ENCODE assay signal across 8 cellular contexts in genomic region chr7:50449881-50450690, GRCh38. TPM values are rescaled to one million over a fixed set of nuclear protein-coding genes. Genes with fewer than 3 reads are reported as not detected.
A peak's percentile ranks its signal among the peaks of the same experiment; 100 is the strongest.
DNase-seq lines count a peak whose midpoint lies in the region; ATAC-seq, FAIRE-seq and TF ChIP-seq lines count a peak whose summit lies in the region.

Gene FIGNL1, minus strand, starts transcription at chr7:50450350. Its CDS starts 3,063 bp downstream, at chr7:50447287.

- no peak within 1 kb of the TSS for H2BK12ac ChIP-seq in neuronal stem cell (ENCODE audit: low read length)

- no peak for FAIRE-seq in H54 (lab: Jason Lieb, UNC)

- TF ChIP-seq POLR2A in H54 (IDR thresholded peaks at IDR 0.05; ENCODE audit: low read depth, low read length): peak; percentile 93

- H3K9ac ChIP-seq in ES-I3 (ENCODE audit: low read depth, low read length) (peak within 1 kb of the TSS; percentile 73; the same call in 1 of the 2 replicates), neuronal stem cell (ENCODE audit: low read depth, low read length, poor library complexity) (peak within 1 kb of the TSS; percentile 87), subcutaneous abdominal adipose tissue (ENCODE audit: low read length in 5 of 5) (peak within 1 kb of the TSS; percentile 42 to 85 (median 69))

- H3K27ac ChIP-seq in foreskin keratinocyte: peak within 1 kb of the TSS; percentile 64
- peak within 1 kb of the TSS; percentile 54 for H3K27ac ChIP-seq in neuronal stem cell (replicated peaks; ENCODE audit: low read length)
- H3K27ac ChIP-seq in subcutaneous abdominal adipose tissue (ENCODE audit: low read depth, low read length): peak within 1 kb of the TSS; percentile 42

- peak; percentile 94 for DNase-seq in H54 (ENCODE audit: insufficient read length, low spot score)
- peak; percentile 90 for DNase-seq in LoVo (ENCODE audit: low spot score)
- peak; percentile 68 for DNase-seq in SHP77 treated with DMSO at 0.1 percent for 48 hours (lab: John Stamatoyannopoulos, UW)
- peak; percentile 76 for DNase-seq in activated gamma-delta T cell treated with Interleukin-2 at 50 U/mL for 16 hours
- DNase-seq in foreskin keratinocyte: peak; percentile 25 to 52
- peak; percentile 37 for DNase-seq in neuronal stem cell (ENCODE audit: low spot score)

- TF ChIP-seq CTCF in foreskin keratinocyte (conservative IDR thresholded peaks at IDR 0.05): no peak

- H2BK5ac ChIP-seq in neuronal stem cell (ENCODE audit: low read length): no peak within 1 kb of the TSS

- H3K4me2 ChIP-seq in neuronal stem cell (ENCODE audit: insufficient read depth, low read length, poor library complexity, severe bottlenecking): peak within 1 kb of the TSS; percentile 85

- peak within 1 kb of the TSS; percentile 97 for H3K23ac ChIP-seq in neuronal stem cell (ENCODE audit: low read depth, low read length, poor library complexity)

- H2BK120ac ChIP-seq in neuronal stem cell (ENCODE audit: low read depth, low read length): no peak within 1 kb of the TSS

- peaks cover 1% of the 10 kb centered on the region for H3K79me1 ChIP-seq in neuronal stem cell (ENCODE audit: low read depth, low read length)

- H2AFZ ChIP-seq in neuronal stem cell (ENCODE audit: low read length): peak within 1 kb of the TSS; percentile 98

- no CpG with 5 or more reads among the region's 71 CpGs for WGBS in neuronal stem cell (ENCODE audit: extremely low coverage in 2 of 2, insufficient read length in 2 of 2, insufficient replicate concordance in 1 of 2), 2 donors

- peak within 1 kb of the TSS; percentile 13 for H2AK5ac ChIP-seq in neuronal stem cell (ENCODE audit: low read depth, low read length)

- peak; percentile 59 for ATAC-seq in foreskin keratinocyte

- H4K8ac ChIP-seq in neuronal stem cell (ENCODE audit: low read depth, low read length): peak within 1 kb of the TSS; percentile 95

- peak within 1 kb of the TSS; percentile 51 for H2BK15ac ChIP-seq in neuronal stem cell (ENCODE audit: low read length)

- H3K14ac ChIP-seq in neuronal stem cell (ENCODE audit: low read length): no peak within 1 kb of the TSS

- no peak within 1 kb of the TSS for H4K91ac ChIP-seq in neuronal stem cell (ENCODE audit: low read depth, low read length, poor library complexity)

- H3K9me3 ChIP-seq in ES-I3 (ENCODE audit: control insufficient read depth, insufficient read depth, low read length) (no peaks in the 10 kb centered on the region), neuronal stem cell (replicated peaks in 1 of 2; ENCODE audit: control insufficient read depth in 2 of 2, insufficient read depth in 1 of 2, low read depth in 1 of 2, low read length in 2 of 2) (peaks cover 0 to 4% of the 10 kb centered on the region in 2 donors), subcutaneous abdominal adipose tissue (ENCODE audit: control insufficient read depth in 5 of 5, low read length in 5 of 5) (no peaks in the 10 kb centered on the region)

- peak within 1 kb of the TSS; percentile 61 for H3K4ac ChIP-seq in neuronal stem cell (ENCODE audit: low read length)

- peaks cover 3% of the 10 kb centered on the region for H3K27me3 ChIP-seq in foreskin keratinocyte
- H3K27me3 ChIP-seq in neuronal stem cell (ENCODE audit: control insufficient read depth in 3 of 3, insufficient read depth in 3 of 3, low read depth in 1 of 3, low read length in 3 of 3): no peaks in the 10 kb centered on the region
- no peaks in the 10 kb centered on the region for H3K27me3 ChIP-seq in subcutaneous abdominal adipose tissue (ENCODE audit: control insufficient read depth in 5 of 5, insufficient read depth in 4 of 5, low read length in 5 of 5)

- peak within 1 kb of the TSS; percentile 67 to 79 for H3K4me3 ChIP-seq in neuronal stem cell (ENCODE audit: low read length in 2 of 2)
- H3K4me3 ChIP-seq in subcutaneous abdominal adipose tissue (ENCODE audit: low read depth in 1 of 5, low read length in 5 of 5): peak within 1 kb of the TSS; percentile 68 to 96 (median 83)

- H3K36me3 ChIP-seq in ES-I3 (ENCODE audit: insufficient read depth, low read length): peaks cover 8% of the 10 kb centered on the region; the same call in 1 of the 2 replicates
- H3K36me3 ChIP-seq in neuronal stem cell (replicated peaks in 1 of 2; ENCODE audit: control insufficient read depth in 2 of 2, insufficient read depth in 2 of 2, low read length in 2 of 2): peaks cover 11 to 29% of the 10 kb centered on the region in 2 donors
- H3K36me3 ChIP-seq in subcutaneous abdominal adipose tissue (ENCODE audit: control insufficient read depth in 5 of 5, insufficient read depth in 5 of 5, low read length in 5 of 5): peaks cover 18 to 21% (median 19%) of the 10 kb centered on the region in 5 donors

- 0 out of 2 replicates have a peak, but pooled peaks cover 5% of the 10 kb centered on the region for H3K4me1 ChIP-seq in ES-I3 (ENCODE audit: insufficient read depth, low read length)
- peaks cover 12% of the 10 kb centered on the region for H3K4me1 ChIP-seq in foreskin keratinocyte
- peaks cover 3 to 4% of the 10 kb centered on the region in 2 donors for H3K4me1 ChIP-seq in neuronal stem cell (ENCODE audit: control insufficient read depth in 2 of 2, insufficient read depth in 1 of 2, low read depth in 1 of 2, low read length in 2 of 2)
- H3K4me1 ChIP-seq in subcutaneous abdominal adipose tissue (ENCODE audit: control insufficient read depth in 5 of 5, insufficient read depth in 5 of 5, low read length in 5 of 5): peaks cover 0 to 19% (median 15%) of the 10 kb centered on the region in 5 donors

- H3K18ac ChIP-seq in neuronal stem cell (ENCODE audit: low read length): peak within 1 kb of the TSS; percentile 96

RNA-seq across cellular contexts. Expression of gene FIGNL1, which starts in this region (rescaled TPM):
- 29.5 and 33.5 TPM in 2 replicates for total RNA-seq in foreskin keratinocyte
- polyA plus RNA-seq in foreskin keratinocyte: 7.5 and 9.1 TPM in 2 replicates
- polyA plus RNA-seq in neuronal stem cell (2013, experiment 1 of 2): 14.2 TPM
- polyA plus RNA-seq in neuronal stem cell (2013, experiment 2 of 2): 14.9 TPM

Comparison
In these comparisons a context has a peak if more than half of its experiments do, and no peak if none do; other contexts are left out.
1. Peak in every context shown above with its lines: DNase-seq, ATAC-seq, H3K4me3 ChIP-seq and H3K27ac ChIP-seq.
2. DNase-seq: peak in every context shown above with its lines; median percentile 94 in H54; 90 in LoVo; 76 in activated gamma-delta T cell treated with Interleukin-2 at 50 U/mL for 16 hours; 68 in SHP77 treated with DMSO at 0.1 percent for 48 hours; 38 in foreskin keratinocyte; 37 in neuronal stem cell.